In the genomic region with DNA sequence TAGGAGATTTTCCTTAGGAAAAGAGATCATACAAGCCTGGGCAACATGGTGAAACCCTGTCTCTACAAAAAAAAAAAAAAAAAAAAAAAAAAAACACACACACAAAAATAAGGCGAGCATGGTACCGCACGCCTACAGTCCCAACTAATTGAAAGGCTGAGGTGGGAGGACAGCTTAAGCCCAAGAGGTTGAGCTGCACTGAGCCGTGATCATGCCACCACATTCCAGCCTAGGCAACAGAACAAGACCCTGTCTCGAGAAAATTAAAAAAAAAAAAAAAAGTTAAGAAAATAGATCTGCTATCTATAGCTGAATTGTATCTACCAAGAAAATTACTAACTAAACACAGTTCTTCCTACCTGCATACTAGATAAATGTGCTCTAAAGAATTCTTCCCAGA, we compare ENCODE assay signal across 19 cellular contexts. TPM values are rescaled to one million over a fixed set of nuclear protein-coding genes. Genes with fewer than 3 reads are reported as not detected.
A peak's percentile ranks its signal among the peaks of the same experiment; 100 is the strongest.
DNase-seq lines count a peak whose midpoint lies in the region; ATAC-seq and TF ChIP-seq lines count a peak whose summit lies in the region.
"Had no signal": no experiment of that assay in that cellular context is flagged by ENCODE, and none has a peak within 500 bp of the region (broad histone marks: within the 10 kb centered on the region; RNA-seq: fewer than 3 reads in every experiment).

No MANE protein-coding gene starts in this region.

- H3K4me1 ChIP-seq in DND-41 (ENCODE audit: insufficient read depth, low read length): peaks cover 78% of the 10 kb centered on the region
- H3K4me1 ChIP-seq: prostate gland had no signal

- peak overlapping the region; percentile 56 for H3K4me3 Mint-ChIP-seq in activated CD4-positive, alpha-beta T cell treated with anti-CD3 and anti-CD28 coated beads, Interleukin-2, amount 10 ng/mL, durations not matched to agents 24 days and 14 days
- H3K4me3 Mint-ChIP-seq in activated naive CD8-positive, alpha-beta T cell treated with anti-CD3 and anti-CD28 coated beads, Interleukin-2, amount 50 U/mL, for 24 hours: peak overlapping the region; percentile 10
- peak overlapping the region; percentile 73 for H3K4me3 Mint-ChIP-seq in natural killer cell treated with Interleukin-12 subunit alpha and Interleukin-12 subunit beta and Interleukin-15 and Interleukin-18, amount 100 ng/mL, for 72 hours
- H3K4me3 Mint-ChIP-seq: activated CD4-positive, alpha-beta T cell treated with anti-CD3 and anti-CD28 coated beads, Interleukin-2, amount 10 ng/mL, durations not matched to agents 7 days and 5 days had no signal

- no peak overlapping the region for H2AFZ ChIP-seq in DND-41 (ENCODE audit: low read depth, low read length)

- H3K27ac ChIP-seq in DND-41 (ENCODE audit: low read length): no peak overlapping the region
- H3K27ac ChIP-seq: A549, prostate gland had no signal

- H3K27ac Mint-ChIP-seq in activated CD4-positive, alpha-beta T cell treated with anti-CD3 and anti-CD28 coated beads, Interleukin-2, amount 10 ng/mL, durations not matched to agents 24 days and 14 days: peak overlapping the region; percentile 15
- peak overlapping the region; percentile 39 for H3K27ac Mint-ChIP-seq in activated naive CD8-positive, alpha-beta T cell treated with anti-CD3 and anti-CD28 coated beads, Interleukin-2, amount 50 U/mL, for 24 hours
- peak overlapping the region; percentile 21 to 44 for H3K27ac Mint-ChIP-seq in natural killer cell treated with Interleukin-12 subunit alpha and Interleukin-12 subunit beta and Interleukin-15 and Interleukin-18, amount 100 ng/mL, for 72 hours
- H3K27ac Mint-ChIP-seq: activated CD4-positive, alpha-beta T cell treated with anti-CD3 and anti-CD28 coated beads, Interleukin-2, amount 10 ng/mL, durations not matched to agents 7 days and 5 days had no signal

- ATAC-seq in DND-41 (ENCODE audit: insufficient read depth, low read depth): no peak
- ATAC-seq in activated naive CD8-positive, alpha-beta T cell treated with anti-CD3 and anti-CD28 coated beads, Interleukin-2, amount 50 U/mL, for 24 hours: no peak
- no peak for ATAC-seq in natural killer cell treated with Interleukin-12 subunit alpha and Interleukin-12 subunit beta and Interleukin-15 and Interleukin-18, amount 100 ng/mL, for 72 hours
- ATAC-seq: A549, esophagus mucosa, gastrocnemius medialis, K562, SK-N-SH treated with all-trans-retinoic acid at 6 μM for 48 hours had no signal

- in situ Hi-C loops in ACHN (cut with HindIII; ENCODE audit: low pct_ligation_motif_present, low pct_unique_long_range_greater_than_20kb, low sequenced_read_pairs): no loop called here

- H3K4me3 ChIP-seq in DND-41 (ENCODE audit: low read depth in 1 of 2, low read length in 2 of 2): peak overlapping the region in 1 of 2 experiments; percentile 26; a peak in 1 of 4 replicates
- H3K4me3 ChIP-seq: A549, gastrocnemius medialis, K562, prostate gland had no signal

- H3K4me1 Mint-ChIP-seq in activated CD4-positive, alpha-beta T cell treated with anti-CD3 and anti-CD28 coated beads, Interleukin-2, amount 10 ng/mL, durations not matched to agents 24 days and 14 days: peaks cover 69% of the 10 kb centered on the region
- H3K4me1 Mint-ChIP-seq in activated naive CD8-positive, alpha-beta T cell treated with anti-CD3 and anti-CD28 coated beads, Interleukin-2, amount 50 U/mL, for 24 hours: peaks cover 90% of the 10 kb centered on the region
- peaks cover 59 to 72% of the 10 kb centered on the region in 2 donors for H3K4me1 Mint-ChIP-seq in natural killer cell treated with Interleukin-12 subunit alpha and Interleukin-12 subunit beta and Interleukin-15 and Interleukin-18, amount 100 ng/mL, for 72 hours (ENCODE audit: low read depth in 2 of 2)

- peaks cover 38% of the 10 kb centered on the region for H3K36me3 Mint-ChIP-seq in activated CD4-positive, alpha-beta T cell treated with anti-CD3 and anti-CD28 coated beads, Interleukin-2, amount 10 ng/mL, durations not matched to agents 24 days and 14 days (ENCODE audit: low read depth)
- H3K36me3 Mint-ChIP-seq in activated naive CD8-positive, alpha-beta T cell treated with anti-CD3 and anti-CD28 coated beads, Interleukin-2, amount 50 U/mL, for 24 hours (ENCODE audit: low read depth): peaks cover 32% of the 10 kb centered on the region
- H3K36me3 Mint-ChIP-seq in natural killer cell treated with Interleukin-12 subunit alpha and Interleukin-12 subunit beta and Interleukin-15 and Interleukin-18, amount 100 ng/mL, for 72 hours: peaks cover 13% of the 10 kb centered on the region

- no peak overlapping the region for H3K9ac ChIP-seq in DND-41 (ENCODE audit: low read depth, low read length)

- peaks cover 53% of the 10 kb centered on the region for H3K36me3 ChIP-seq in DND-41 (ENCODE audit: insufficient read depth, low read length)
- H3K36me3 ChIP-seq: gastrocnemius medialis, prostate gland had no signal

- H3K9me3 ChIP-seq in DND-41 (ENCODE audit: insufficient read depth, low read length, severe bottlenecking): no peaks in the 10 kb centered on the region
- H3K9me3 ChIP-seq: A549, gastrocnemius medialis, prostate gland had no signal

- TF ChIP-seq CTCF in DND-41 (IDR thresholded peaks at IDR 0.05; ENCODE audit: borderline replicate concordance, extremely low read depth, low read length, poor library complexity, severe bottlenecking): no peak

- DNase-seq in activated CD4-positive, alpha-beta T cell treated with anti-CD3 and anti-CD28 coated beads, Interleukin-2, amount 10 ng/mL, durations not matched to agents 24 days and 14 days: no peak
- DNase-seq in activated CD4-positive, alpha-beta T cell treated with anti-CD3 and anti-CD28 coated beads, Interleukin-2, amount 50 U/mL, for 1 hour: no peak
- DNase-seq in DND-41: no peak
- no peak for DNase-seq in activated naive CD8-positive, alpha-beta T cell treated with anti-CD3 and anti-CD28 coated beads, Interleukin-2, amount 50 U/mL, for 24 hours
- DNase-seq in natural killer cell treated with Interleukin-12 subunit alpha and Interleukin-12 subunit beta and Interleukin-15 and Interleukin-18, amount 100 ng/mL, for 72 hours (ENCODE audit: low spot score): no peak
- no peak for DNase-seq in HuH-7 (ENCODE audit: low spot score)
- no peak for DNase-seq in ACHN
- no peak for DNase-seq in A172 (ENCODE audit: low spot score)
- DNase-seq: activated CD4-positive, alpha-beta T cell treated with anti-CD3 and anti-CD28 coated beads, Interleukin-2, amount 10 ng/mL, durations not matched to agents 7 days and 5 days; gastrocnemius medialis; MV-4-11; NCI-H1930; NCI-H446; stimulated activated CD4-positive, alpha-beta T cell treated with anti-CD3 and anti-CD28 coated beads, Interleukin-2, amount 100 ng/mL, for 24 hours had no signal

- peak overlapping the region; percentile 67 for H3K4me2 ChIP-seq in DND-41 (ENCODE audit: insufficient read depth, low read length)
- H3K4me2 ChIP-seq: A549 had no signal

- intact Hi-C loops in activated CD4-positive, alpha-beta T cell treated with anti-CD3 and anti-CD28 coated beads, Interleukin-2, amount 10 ng/mL, durations not matched to agents 24 days and 14 days (cut with micrococcal nuclease): no loop called here

- no peaks in the 10 kb centered on the region for H3K27me3 ChIP-seq in DND-41 (ENCODE audit: insufficient read depth, low read length, poor library complexity)
- H3K27me3 ChIP-seq: gastrocnemius medialis had no signal

- H4K20me1 ChIP-seq in DND-41 (ENCODE audit: insufficient read depth, low read length): peaks cover 99% of the 10 kb centered on the region

- no peaks in the 10 kb centered on the region for H3K27me3 Mint-ChIP-seq in activated CD4-positive, alpha-beta T cell treated with anti-CD3 and anti-CD28 coated beads, Interleukin-2, amount 10 ng/mL, durations not matched to agents 24 days and 14 days
- H3K27me3 Mint-ChIP-seq in activated naive CD8-positive, alpha-beta T cell treated with anti-CD3 and anti-CD28 coated beads, Interleukin-2, amount 50 U/mL, for 24 hours: no peaks in the 10 kb centered on the region
- H3K27me3 Mint-ChIP-seq in natural killer cell treated with Interleukin-12 subunit alpha and Interleukin-12 subunit beta and Interleukin-15 and Interleukin-18, amount 100 ng/mL, for 72 hours: no peaks in the 10 kb centered on the region
- H3K27me3 Mint-ChIP-seq: activated CD4-positive, alpha-beta T cell treated with anti-CD3 and anti-CD28 coated beads, Interleukin-2, amount 10 ng/mL, durations not matched to agents 7 days and 5 days had no signal

- H3K79me2 ChIP-seq in DND-41 (ENCODE audit: insufficient read depth, low read length): peaks cover 100% of the 10 kb centered on the region

- no peaks in the 10 kb centered on the region for H3K9me3 Mint-ChIP-seq in activated CD4-positive, alpha-beta T cell treated with anti-CD3 and anti-CD28 coated beads, Interleukin-2, amount 10 ng/mL, durations not matched to agents 24 days and 14 days
- H3K9me3 Mint-ChIP-seq in activated naive CD8-positive, alpha-beta T cell treated with anti-CD3 and anti-CD28 coated beads, Interleukin-2, amount 50 U/mL, for 24 hours: no peaks in the 10 kb centered on the region
- no peaks in the 10 kb centered on the region for H3K9me3 Mint-ChIP-seq in natural killer cell treated with Interleukin-12 subunit alpha and Interleukin-12 subunit beta and Interleukin-15 and Interleukin-18, amount 100 ng/mL, for 72 hours
- H3K9me3 Mint-ChIP-seq: activated CD4-positive, alpha-beta T cell treated with anti-CD3 and anti-CD28 coated beads, Interleukin-2, amount 10 ng/mL, durations not matched to agents 7 days and 5 days had no signal

RNA-seq across cellular contexts. Expression of a gene that starts 7.1 kb away (rescaled TPM):
- 37.9 and 39.5 TPM in 2 replicates for total RNA-seq in activated CD4-positive, alpha-beta T cell treated with anti-CD3 and anti-CD28 coated beads, Interleukin-2, amount 10 ng/mL, durations not matched to agents 24 days and 14 days
- total RNA-seq in natural killer cell treated with Interleukin-12 subunit alpha and Interleukin-12 subunit beta and Interleukin-15 and Interleukin-18, amount 100 ng/mL, for 72 hours: 10 to 100 TPM; 48.7 to 57.6 TPM
- total RNA-seq in A172 (2014; rRNA removed; shearing (Covaris generic)): 10.1 and 20.7 TPM in 2 replicates

Comparison
In these comparisons a context has a peak if more than half of its experiments do, and no peak if none do; other contexts are left out.
1. H3K4me3 Mint-ChIP-seq: peak in every context shown above with its lines; median percentile 73 in natural killer cell treated with Interleukin-12 subunit alpha and Interleukin-12 subunit beta and Interleukin-15 and Interleukin-18, amount 100 ng/mL, for 72 hours; 56 in activated CD4-positive, alpha-beta T cell treated with anti-CD3 and anti-CD28 coated beads, Interleukin-2, amount 10 ng/mL, durations not matched to agents 24 days and 14 days; 10 in activated naive CD8-positive, alpha-beta T cell treated with anti-CD3 and anti-CD28 coated beads, Interleukin-2, amount 50 U/mL, for 24 hours.